In genomic region chr1:99943238-99943794, GRCh38 we compare ENCODE assay signal across 11 cellular contexts. TPM values are rescaled to one million over a fixed set of nuclear protein-coding genes. Genes with fewer than 3 reads are reported as not detected.
DNase-seq lines count a peak whose midpoint lies in the region; ATAC-seq and TF ChIP-seq lines count a peak whose summit lies in the region.
"Had no signal": no experiment of that assay in that cellular context is flagged by ENCODE, and none has a peak within 500 bp of the region (broad histone marks: within the 10 kb centered on the region; RNA-seq: fewer than 3 reads in every experiment).

No MANE protein-coding gene starts in this region.

- CTCF ChIA-PET in Caco-2 (lab: Charles Lee): no interaction called here

- POLR2A ChIA-PET in Caco-2 (lab: Charles Lee): no interaction called here

- H3K36me3 ChIP-seq in Caco-2 (ENCODE audit: control insufficient read depth, insufficient read depth, low read length) (no peaks in the 10 kb centered on the region), SK-N-MC (ENCODE audit: insufficient read depth, low read length) (no peaks in the 10 kb centered on the region)

- no peaks in the 10 kb centered on the region for H3K27me3 ChIP-seq in Caco-2 (replicated peaks; ENCODE audit: control insufficient read depth, insufficient read depth, low read length)

- peaks cover 10% of the 10 kb centered on the region for H3K4me1 Mint-ChIP-seq in Caco-2 (ENCODE audit: low read depth, unreplicated experiment)
- H3K4me1 Mint-ChIP-seq in activated naive CD8-positive, alpha-beta T cell treated with anti-CD3 and anti-CD28 coated beads for 36 hours: no peaks in the 10 kb centered on the region
- H3K4me1 Mint-ChIP-seq: activated B cell treated with CpG ODN at 0.5 μM for 24 hours had no signal

- H3K36me3 Mint-ChIP-seq in Caco-2 (ENCODE audit: insufficient read depth, unreplicated experiment): no peaks in the 10 kb centered on the region
- no peaks in the 10 kb centered on the region for H3K36me3 Mint-ChIP-seq in activated naive CD8-positive, alpha-beta T cell treated with anti-CD3 and anti-CD28 coated beads for 36 hours

- no peak for ATAC-seq in HG03354 (IDR thresholded peaks at IDR 0.05; ENCODE audit: poor library complexity, severe bottlenecking, unreplicated experiment)

- intact Hi-C loops in Caco-2 (cut with micrococcal nuclease; ENCODE audit: unreplicated experiment): no loop called here

- no peak for TF ChIP-seq CTCF in Caco-2 (IDR thresholded peaks at IDR 0.05; ENCODE audit: insufficient read depth in 1 of 2, low read depth in 1 of 2, low read length in 1 of 2, severe bottlenecking in 1 of 2, unreplicated experiment in 1 of 2)

- H3K27me3 Mint-ChIP-seq in Caco-2 (ENCODE audit: insufficient read depth, unreplicated experiment): no peaks in the 10 kb centered on the region
- no peaks in the 10 kb centered on the region for H3K27me3 Mint-ChIP-seq in activated naive CD8-positive, alpha-beta T cell treated with anti-CD3 and anti-CD28 coated beads for 36 hours

- H3K4me3 ChIP-seq in Caco-2 (ENCODE audit: low read depth, low read length): no peak overlapping the region
- peak overlapping the region; percentile 54 for H3K4me3 ChIP-seq in SK-N-MC

- DNase-seq in Caco-2 (no peak), NCI-H1092 treated with DMSO at 0.1 percent for 48 hours (lab: John Stamatoyannopoulos, UW) (peak; percentile 66), SK-N-MC (ENCODE audit: low read depth, low spot score) (peak; percentile 26), iris pigment epithelial cell (ENCODE audit: low read depth) (peak; percentile 67), T-helper 1 cell (no peak), NCI-H146 (lab: John Stamatoyannopoulos, UW) (no peak)
- DNase-seq in activated naive CD8-positive, alpha-beta T cell treated with anti-CD3 and anti-CD28 coated beads for 36 hours: no peak
- DNase-seq: activated B cell treated with CpG ODN at 0.5 μM for 24 hours, Calu3, NCI-H510A had no signal

- BruUV-seq in Caco-2 (replicated peaks; lab: Mats Ljungman, UMichigan): no TSS peak

- peaks cover 7% of the 10 kb centered on the region for H3K4me1 ChIP-seq in Caco-2

- peak overlapping the region; percentile 79; the same call in 1 of the 2 replicates for H3K27ac ChIP-seq in SK-N-MC

- H3K9me3 ChIP-seq in Caco-2: no peaks in the 10 kb centered on the region
- H3K9me3 ChIP-seq in SK-N-MC (ENCODE audit: low read depth, low read length): no peaks in the 10 kb centered on the region

- peak overlapping the region; percentile 26 for H3K9ac ChIP-seq in SK-N-MC (ENCODE audit: insufficient read length)

- no peak overlapping the region for H3K4me3 Mint-ChIP-seq in Caco-2 (ENCODE audit: unreplicated experiment)
- no peak overlapping the region for H3K4me3 Mint-ChIP-seq in activated naive CD8-positive, alpha-beta T cell treated with anti-CD3 and anti-CD28 coated beads for 36 hours
- H3K4me3 Mint-ChIP-seq: activated B cell treated with CpG ODN at 0.5 μM for 24 hours had no signal

- no peaks in the 10 kb centered on the region for H3K9me3 Mint-ChIP-seq in Caco-2 (ENCODE audit: unreplicated experiment)
- no peaks in the 10 kb centered on the region for H3K9me3 Mint-ChIP-seq in activated naive CD8-positive, alpha-beta T cell treated with anti-CD3 and anti-CD28 coated beads for 36 hours
- H3K9me3 Mint-ChIP-seq: activated B cell treated with CpG ODN at 0.5 μM for 24 hours had no signal

- H3K27ac Mint-ChIP-seq in Caco-2 (ENCODE audit: unreplicated experiment): peak overlapping the region; percentile 48
- H3K27ac Mint-ChIP-seq in activated naive CD8-positive, alpha-beta T cell treated with anti-CD3 and anti-CD28 coated beads for 36 hours: no peak overlapping the region
- H3K27ac Mint-ChIP-seq: activated B cell treated with CpG ODN at 0.5 μM for 24 hours had no signal

RNA-seq across cellular contexts. Expression of gene SLC35A3, which starts 26.5 kb away (rescaled TPM):
- total RNA-seq in Caco-2 (2022): 16.9 and 17.4 TPM in 2 replicates
- 10 to 100 TPM; 14.0 to 15.8 TPM for total RNA-seq in activated naive CD8-positive, alpha-beta T cell treated with anti-CD3 and anti-CD28 coated beads for 36 hours

Comparison
In these comparisons a context has a peak if more than half of its experiments do, and no peak if none do; other contexts are left out.
1. DNase-seq: peak in NCI-H1092 treated with DMSO at 0.1 percent for 48 hours (single experiment), SK-N-MC (single experiment) and iris pigment epithelial cell (single experiment); none in Caco-2 (0 of 2), T-helper 1 cell (0 of 5), NCI-H146 (single experiment) and activated naive CD8-positive, alpha-beta T cell treated with anti-CD3 and anti-CD28 coated beads for 36 hours (single experiment).